ENCODE assay signal across 20 cellular contexts in the genomic region with DNA sequence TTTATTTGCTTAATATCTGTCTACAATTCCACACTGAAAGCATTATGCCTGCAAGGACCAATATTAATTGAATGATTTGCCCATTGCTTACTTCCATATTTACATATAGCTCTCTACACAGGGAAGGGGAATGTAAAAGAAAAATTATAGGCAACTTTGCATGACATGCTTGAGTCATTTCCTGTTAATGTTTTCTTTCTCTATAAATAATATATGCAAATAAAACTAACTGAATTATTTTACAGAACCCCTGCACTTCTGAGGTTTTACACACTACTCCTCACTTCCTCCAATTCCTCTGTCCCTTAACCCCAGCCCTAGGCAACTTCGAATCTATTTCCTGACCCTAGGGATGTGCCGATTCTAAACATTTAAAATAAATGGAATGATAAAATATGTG.
DNase-seq lines count a peak whose midpoint lies in the region; ATAC-seq and TF ChIP-seq lines count a peak whose summit lies in the region.
"Had no signal": no experiment of that assay in that cellular context is flagged by ENCODE, and none has a peak within 500 bp of the region (broad histone marks: within the 10 kb centered on the region; RNA-seq: fewer than 3 reads in every experiment).

No MANE protein-coding gene starts in this region.

- H3K27ac Mint-ChIP-seq in T-helper 17 cell (no peak overlapping the region), glutamatergic neuron (ENCODE audit: unreplicated experiment) (no peak overlapping the region)
- H3K27ac Mint-ChIP-seq: B cell; CD4-positive, alpha-beta memory T cell; GM23338; T-helper 1 cell treated with Interleukin-12 subunit alpha and Interleukin-12 subunit beta and Interleukin-4 antibody, amounts not matched to agents 30 μg/mL and 1 μg/mL, for 36 hours had no signal

- DNase-seq in SIG-M5 treated with dmso at 0.1 percent for 504 hours (lab: John Stamatoyannopoulos, UW; ENCODE audit: unreplicated experiment) (peak; percentile 57), SIG-M5 (lab: John Stamatoyannopoulos, UW) (no peak), NCI-H526 (lab: John Stamatoyannopoulos, UW) (peak; percentile 92 to 95), SK-N-MC (ENCODE audit: low read depth, low spot score) (peak; percentile 94), thyroid gland (no peak), T-helper 17 cell (no peak), glutamatergic neuron (no peak)
- DNase-seq: Calu3; CD4-positive, alpha-beta memory T cell; KBM-7; NCI-H187 treated with DMSO at 0.1 percent for 48 hours; NCI-H345; NCI-H69; NK-92 treated with Interleukin-12 subunit alpha and Interleukin-12 subunit beta, amount 100 ng/mL, for 24 hours; SHP77 had no signal

- H3K36me3 Mint-ChIP-seq in T-helper 17 cell (ENCODE audit: low read depth) (no peaks in the 10 kb centered on the region), glutamatergic neuron (ENCODE audit: unreplicated experiment) (no peaks in the 10 kb centered on the region)
- H3K36me3 Mint-ChIP-seq: CD4-positive, alpha-beta memory T cell had no signal

- intact Hi-C loops in thyroid gland (cut with DNase I): no loop called here

- TF ChIP-seq CTCF in thyroid gland (IDR thresholded peaks at IDR 0.05) (no peak), glutamatergic neuron (IDR thresholded peaks at IDR 0.05; ENCODE audit: partially characterized antibody, unreplicated experiment) (no peak)

- no peaks in the 10 kb centered on the region for H3K4me1 ChIP-seq in thyroid gland

- H3K9ac ChIP-seq in SK-N-MC (ENCODE audit: insufficient read length): no peak overlapping the region

- H3K4me3 ChIP-seq in SK-N-MC (peak overlapping the region; percentile 53), thyroid gland (replicated peaks in 1 of 3) (no peak overlapping the region)
- H3K4me3 ChIP-seq: GM23338 had no signal

- no peaks in the 10 kb centered on the region for H3K27me3 Mint-ChIP-seq in T-helper 17 cell
- no peaks in the 10 kb centered on the region for H3K27me3 Mint-ChIP-seq in glutamatergic neuron (ENCODE audit: unreplicated experiment)
- H3K27me3 Mint-ChIP-seq: B cell; CD4-positive, alpha-beta memory T cell had no signal

- no peaks in the 10 kb centered on the region for H3K4me1 Mint-ChIP-seq in T-helper 17 cell
- H3K4me1 Mint-ChIP-seq in glutamatergic neuron (ENCODE audit: low read depth, unreplicated experiment): peaks cover 3% of the 10 kb centered on the region
- H3K4me1 Mint-ChIP-seq: B cell; CD4-positive, alpha-beta memory T cell; GM23338 had no signal

- no peak for TF ChIP-seq POLR2A in thyroid gland (IDR thresholded peaks at IDR 0.05)

- H3K36me3 ChIP-seq in SK-N-MC (ENCODE audit: insufficient read depth, low read length): no peaks in the 10 kb centered on the region; the same call in 1 of the 2 replicates
- H3K36me3 ChIP-seq in thyroid gland: no peaks in the 10 kb centered on the region

- no peaks in the 10 kb centered on the region for H3K9me3 Mint-ChIP-seq in glutamatergic neuron (ENCODE audit: unreplicated experiment)
- H3K9me3 Mint-ChIP-seq: GM23338; T-helper 1 cell treated with Interleukin-12 subunit alpha and Interleukin-12 subunit beta and Interleukin-4 antibody, amounts not matched to agents 30 μg/mL and 1 μg/mL, for 36 hours had no signal

- no peak for ATAC-seq in T-helper 17 cell
- ATAC-seq in HG03520 (IDR thresholded peaks at IDR 0.05; ENCODE audit: unreplicated experiment): no peak
- ATAC-seq: GM23338 had no signal

- no peak overlapping the region for H3K4me3 Mint-ChIP-seq in T-helper 17 cell
- H3K4me3 Mint-ChIP-seq in glutamatergic neuron (ENCODE audit: unreplicated experiment): no peak overlapping the region
- H3K4me3 Mint-ChIP-seq: B cell; CD4-positive, alpha-beta memory T cell; GM23338; T-helper 1 cell treated with Interleukin-12 subunit alpha and Interleukin-12 subunit beta and Interleukin-4 antibody, amounts not matched to agents 30 μg/mL and 1 μg/mL, for 36 hours had no signal

- H3K27ac ChIP-seq in SK-N-MC: peak overlapping the region; percentile 94
- H3K27ac ChIP-seq in thyroid gland: no peak overlapping the region
- H3K27ac ChIP-seq: 22Rv1 had no signal

- WGBS in thyroid gland, 2 donors: 64 to 68% methylated on average over 2 of the region's 2 CpGs

- no peaks in the 10 kb centered on the region for H3K27me3 ChIP-seq in thyroid gland

- H3K9me3 ChIP-seq in SK-N-MC (ENCODE audit: low read depth, low read length): no peaks in the 10 kb centered on the region
- no peaks in the 10 kb centered on the region for H3K9me3 ChIP-seq in thyroid gland
- H3K9me3 ChIP-seq in T-helper 17 cell (ENCODE audit: control insufficient read depth, low read length, poor library complexity, severe bottlenecking): no peaks in the 10 kb centered on the region

Comparison
In these comparisons a context has a peak if more than half of its experiments do, and no peak if none do; other contexts are left out.
1. DNase-seq: peak in SIG-M5 treated with dmso at 0.1 percent for 504 hours (single experiment), NCI-H526 (2 of 2) and SK-N-MC (single experiment); none in SIG-M5 (single experiment), thyroid gland (0 of 2), T-helper 17 cell (0 of 3) and glutamatergic neuron (single experiment).